8 cellular contexts compared by ENCODE assay signal in genomic region chr17:63998050-63998720, GRCh38. TPM values are rescaled to one million over a fixed set of nuclear protein-coding genes. Genes with fewer than 3 reads are reported as not detected.
DNase-seq lines count a peak whose midpoint lies in the region; ATAC-seq, FAIRE-seq and TF ChIP-seq lines count a peak whose summit lies in the region.

TSS of gene PRR29 (plus strand) at chr17:63998351. CDS start at chr17:63998365, 14 bp downstream.

- intact Hi-C loops in body of pancreas (cut with DNase I) = no loop called here

- peak; percentile 64 for FAIRE-seq in GM19239 (lab: Jason Lieb, UNC)

- H3K27ac Mint-ChIP-seq in immature natural killer cell = peak within 1 kb of the TSS; percentile 48 to 87 (median 84)

- H3K9me3 ChIP-seq in body of pancreas = no peaks in the 10 kb centered on the region

- in situ Hi-C loops in ACHN (cut with HindIII; ENCODE audit: low pct_ligation_motif_present, low pct_unique_long_range_greater_than_20kb, low sequenced_read_pairs) = no loop called here

- no peak for TF ChIP-seq CTCF in body of pancreas (IDR thresholded peaks at IDR 0.05)

- H3K36me3 ChIP-seq in body of pancreas (replicated peaks in 1 of 2; ENCODE audit: insufficient read depth in 1 of 2, low read depth in 2 of 2) = no peaks in the 10 kb centered on the region

- H3K4me3 ChIP-seq in body of pancreas = peak within 1 kb of the TSS in 1 of 2 donors; percentile 35

- H3K27me3 ChIP-seq in body of pancreas = peaks cover 0 to 6% of the 10 kb centered on the region in 2 donors

- H3K27ac ChIP-seq in body of pancreas = peak within 1 kb of the TSS in 1 of 4 donors; percentile 20

- H3K4me1 Mint-ChIP-seq in immature natural killer cell = peaks cover 52 to 55% of the 10 kb centered on the region in 2 donors

- H3K4me3 Mint-ChIP-seq in immature natural killer cell = peak within 1 kb of the TSS; percentile 84 to 91 (median 89)

- peak; percentile 77 for DNase-seq in ACHN
- DNase-seq in GM19239 (ENCODE audit: insufficient read length, low spot score) = peak; percentile 89
- peak; percentile 76 for DNase-seq in NCI-H1092 (lab: John Stamatoyannopoulos, UW)
- peak; percentile 91 for DNase-seq in UCSD-AML1 (lab: John Stamatoyannopoulos, UW; ENCODE audit: unreplicated experiment)
- DNase-seq in body of pancreas = peak; percentile 70 to 80 (median 76)
- DNase-seq in immature natural killer cell = peak; percentile 79 to 82 (median 80)
- peak; percentile 7 for DNase-seq in smooth muscle cell of the brain vasculature (ENCODE audit: low read depth, low spot score)

- peaks cover 3 to 8% (median 3%) of the 10 kb centered on the region in 3 donors for H3K27me3 Mint-ChIP-seq in immature natural killer cell (ENCODE audit: low read depth in 3 of 3)

- H3K4me1 ChIP-seq in body of pancreas = peaks cover 17% of the 10 kb centered on the region

- ATAC-seq in body of pancreas = peak; percentile 60
- no peak for ATAC-seq in GM19328 (IDR thresholded peaks at IDR 0.05; ENCODE audit: unreplicated experiment)

- H3K36me3 Mint-ChIP-seq in immature natural killer cell = no peaks in the 10 kb centered on the region

- TF ChIP-seq POLR2A in body of pancreas (IDR thresholded peaks at IDR 0.05) = no peak

- H3K9me3 Mint-ChIP-seq in immature natural killer cell = no peaks in the 10 kb centered on the region

- 1 to 2% methylated on average over 22 to 38 of the region's 43 CpGs for WGBS in body of pancreas, 2 donors

RNA-seq across cellular contexts. Expression of gene PRR29, which starts in this region (rescaled TPM):
- total RNA-seq in body of pancreas = 1 to 10 TPM in 1 of 2 donors, under 1 TPM in 1; 0.52 to 1.6 TPM
- 1 to 10 TPM; 5.0 to 6.8 (median 5.5) TPM for polyA plus RNA-seq in immature natural killer cell

Comparison
In these comparisons a context has a peak if more than half of its experiments do, and no peak if none do; other contexts are left out.
1. DNase-seq: peak in every context shown above with its lines; median percentile 91 in UCSD-AML1; 89 in GM19239; 80 in immature natural killer cell; 77 in ACHN; 76 in body of pancreas; 76 in NCI-H1092; 7 in smooth muscle cell of the brain vasculature.